ENCODE assay signal across 22 cellular contexts in the genomic region with DNA sequence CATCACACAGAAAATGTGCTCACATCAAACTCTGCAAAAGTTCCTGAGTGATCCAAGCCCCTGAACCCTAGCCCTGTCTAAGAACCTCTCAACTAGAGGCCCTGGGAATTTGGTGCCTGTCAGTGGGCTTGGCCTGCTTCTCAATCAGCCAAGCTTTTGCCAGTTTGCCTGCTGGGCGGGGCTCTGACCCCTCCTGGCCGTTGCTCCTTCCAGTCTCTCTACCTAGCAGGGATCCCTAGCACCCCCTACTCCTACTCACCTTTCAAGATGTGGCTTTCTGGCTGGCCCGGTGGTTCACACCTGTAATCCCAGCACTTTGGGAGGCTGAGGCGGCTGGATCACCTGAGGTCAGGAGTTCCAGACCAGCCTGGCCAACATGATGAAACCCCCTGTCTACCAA. TPM values are rescaled to one million over a fixed set of nuclear protein-coding genes. Genes with fewer than 3 reads are reported as not detected.
"Had no signal": no experiment of that assay in that cellular context is flagged by ENCODE, and none has a peak within 500 bp of the region (broad histone marks: within the 10 kb centered on the region; RNA-seq: fewer than 3 reads in every experiment).

No MANE protein-coding gene starts in this region.

- H3K27ac ChIP-seq: left ventricle myocardium inferior, lower lobe of right lung, ovary, stomach, thoracic aorta, transverse colon had no signal

- H3K9me3 ChIP-seq: left ventricle myocardium inferior, lower lobe of right lung, ovary, stomach, thoracic aorta, transverse colon had no signal

- H3K4me3 ChIP-seq: left ventricle myocardium inferior, lower lobe of right lung, ovary, stomach, thoracic aorta, transverse colon had no signal

- DNase-seq: effector memory CD8-positive, alpha-beta T cell; foreskin melanocyte; head of caudate nucleus; hippocampal formation; kidney; left cardiac atrium; left ventricle myocardium inferior; lower lobe of right lung; mesenchymal stem cell; naive thymus-derived CD8-positive, alpha-beta T cell; ovary; right cardiac atrium; small intestine; stimulated activated CD4-positive, alpha-beta T cell treated with anti-CD3 and anti-CD28 coated beads, Interleukin-12 subunit alpha, Interleukin-12 subunit beta, amount 100 ng/mL, for 4 hours; stimulated activated naive CD4-positive, alpha-beta T cell; stomach; substantia nigra; transverse colon had no signal

- ATAC-seq: effector memory CD8-positive, alpha-beta T cell; left cardiac atrium; lower lobe of right lung; naive thymus-derived CD8-positive, alpha-beta T cell; right cardiac atrium had no signal

- H3K27ac Mint-ChIP-seq: effector memory CD8-positive, alpha-beta T cell; naive thymus-derived CD8-positive, alpha-beta T cell had no signal

- H3K27me3 ChIP-seq: ovary had no signal

- H3K36me3 ChIP-seq: left ventricle myocardium inferior, lower lobe of right lung, ovary, stomach, thoracic aorta, transverse colon had no signal

- H3K9me3 Mint-ChIP-seq: effector memory CD8-positive, alpha-beta T cell; naive thymus-derived CD8-positive, alpha-beta T cell had no signal

RNA-seq across cellular contexts. Expression of a gene that starts 2.1 kb away (rescaled TPM):
- total RNA-seq: left cardiac atrium; left ventricle myocardium inferior; naive thymus-derived CD8-positive, alpha-beta T cell; ovary; posterior vena cava; right cardiac atrium; thoracic aorta; transverse colon; urinary bladder had no signal
- polyA plus RNA-seq: neural cell, right cardiac atrium, small intestine had no signal

RNA-seq across cellular contexts. Expression of a gene that starts 42.1 kb away (rescaled TPM):
- total RNA-seq: kidney; lower lobe of right lung; naive thymus-derived CD8-positive, alpha-beta T cell; right cardiac atrium; stomach; thoracic aorta had no signal
- polyA plus RNA-seq: naive thymus-derived CD8-positive, alpha-beta T cell; right cardiac atrium had no signal
